Comparison of ENCODE assay signal across 8 cellular contexts in the genomic region with DNA sequence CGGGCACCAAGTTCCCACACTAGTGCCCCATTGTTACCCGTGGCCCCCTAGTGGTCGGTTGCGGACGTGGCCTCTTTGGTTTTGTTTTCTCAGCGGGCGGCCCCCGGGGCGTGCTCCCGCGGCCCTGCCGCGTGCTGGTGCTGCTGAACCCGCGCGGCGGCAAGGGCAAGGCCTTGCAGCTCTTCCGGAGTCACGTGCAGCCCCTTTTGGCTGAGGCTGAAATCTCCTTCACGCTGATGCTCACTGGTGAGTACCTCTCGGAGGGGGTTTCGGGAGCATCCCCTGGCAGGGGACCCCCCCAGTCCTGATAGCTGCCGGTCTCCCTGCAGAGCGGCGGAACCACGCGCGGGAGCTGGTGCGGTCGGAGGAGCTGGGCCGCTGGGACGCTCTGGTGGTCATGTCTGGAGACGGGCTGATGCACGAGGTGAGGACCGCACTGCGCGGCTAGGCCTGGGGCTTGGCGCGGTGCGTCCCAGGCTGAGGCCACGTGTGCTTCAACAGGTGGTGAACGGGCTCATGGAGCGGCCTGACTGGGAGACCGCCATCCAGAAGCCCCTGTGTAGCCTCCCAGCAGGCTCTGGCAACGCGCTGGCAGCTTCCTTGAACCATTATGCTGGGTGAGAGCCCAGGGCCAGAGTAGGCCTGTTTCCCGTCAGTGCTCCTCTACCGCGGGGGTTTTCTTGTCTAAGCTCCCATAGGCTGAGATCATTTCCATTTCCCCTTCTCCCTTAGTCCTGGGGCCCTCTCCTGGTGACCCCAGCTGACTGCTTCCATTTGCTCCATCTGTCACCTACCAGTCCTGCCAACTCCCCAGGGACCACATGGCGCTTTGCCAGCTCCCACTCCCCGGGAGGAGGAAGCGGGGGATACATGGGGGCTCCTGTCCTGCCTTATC. TPM values are rescaled to one million over a fixed set of nuclear protein-coding genes. Genes with fewer than 3 reads are reported as not detected.
DNase-seq lines count a peak whose midpoint lies in the region; ATAC-seq and TF ChIP-seq lines count a peak whose summit lies in the region.

No MANE protein-coding gene starts in this region.

- peaks cover 3% of the 10 kb centered on the region for H3K36me3 ChIP-seq in A673 (ENCODE audit: insufficient read depth, low read length, poor library complexity, severe bottlenecking)

- H3K4me1 ChIP-seq in A673 (ENCODE audit: insufficient read depth, low read length, poor library complexity, severe bottlenecking) = peaks cover 24% of the 10 kb centered on the region

- BruUV-seq in A673 (replicated peaks; lab: Mats Ljungman, UMichigan) = no TSS peak

- H3K27ac ChIP-seq in A673 (ENCODE audit: low read depth, low read length, poor library complexity, severe bottlenecking) = no peak overlapping the region

- no peak for ATAC-seq in HG03045 (IDR thresholded peaks at IDR 0.05; ENCODE audit: unreplicated experiment)

- TF ChIP-seq CTCF in A673 (conservative IDR thresholded peaks at IDR 0.05; ENCODE audit: low read depth, low read length) = peak; percentile 86

- intact Hi-C loops in A673 (cut with micrococcal nuclease; ENCODE audit: unreplicated experiment) = loop anchor here (5.0 kb wide), 1 partner anchor 84 kb away; no protein-coding TSS in a partner anchor

- H3K4me3 ChIP-seq in A673 (ENCODE audit: low read depth, low read length, poor library complexity, severe bottlenecking) = peak overlapping the region; percentile 48

- POLR2A ChIA-PET in A673 (lab: Charles Lee; ENCODE audit: low non-redundant PET) = no interaction called here

- H3K27me3 ChIP-seq in A673 (replicated peaks; ENCODE audit: insufficient read depth, low read depth, low read length, poor library complexity) = peaks cover 19% of the 10 kb centered on the region

- no peaks in the 10 kb centered on the region for H3K9me3 ChIP-seq in A673 (ENCODE audit: low read depth, low read length, poor library complexity, severe bottlenecking)

- DNase-seq in A673 (ENCODE audit: low spot score) = peak; percentile 82
- peak; percentile 87 for DNase-seq in GM19240 (ENCODE audit: insufficient read length, low spot score)
- DNase-seq in NCI-H524 treated with DMSO at 0.1 percent for 48 hours (lab: John Stamatoyannopoulos, UW) = peak; percentile 92
- DNase-seq in activated CD4-positive, alpha-beta T cell treated with anti-CD3 and anti-CD28 coated beads, Interleukin-2, amount 50 U/mL, for 1 hour = peak; percentile 83
- DNase-seq in dermis blood vessel endothelial cell = peak; percentile 89
- peak; percentile 60 for DNase-seq in medulla oblongata (ENCODE audit: extremely low spot score)
- peak; percentile 74 to 75 for DNase-seq in stimulated activated CD8-positive, alpha-beta memory T cell treated with anti-CD3 and anti-CD28 coated beads, Interleukin-15, amount 100 ng/mL, for 48 hours (ENCODE audit: low read depth in 2 of 2)

- CTCF ChIA-PET in A673 (lab: Charles Lee) = interaction anchor here (0.6 to 1.0 kb wide), 2 partner anchors 8 to 13 kb away, joined by 6 read pairs; no protein-coding TSS in a partner anchor

RNA-seq across cellular contexts. Expression of gene SPHK1, which starts 1.7 kb away (rescaled TPM):
- total RNA-seq in A673 (2021) (0.50 and 0.54 TPM in 2 replicates), dermis blood vessel endothelial cell (259 and 272 TPM in 2 replicates)

RNA-seq across cellular contexts. Expression of gene PRPSAP1, which starts 32.4 kb away (rescaled TPM):
- total RNA-seq in A673 (2021) (77.5 and 89.2 TPM in 2 replicates), dermis blood vessel endothelial cell (128 and 131 TPM in 2 replicates)

Comparison
In these comparisons a context has a peak if more than half of its experiments do, and no peak if none do; other contexts are left out.
1. RNA of gene SPHK1, which starts 1.7 kb away (total RNA-seq): 259 to 272 TPM in dermis blood vessel endothelial cell; 0.50 to 0.54 TPM in A673; every median in the first group is over 100 times any median in the second.
2. Peak in every context shown above with its lines, with median percentiles within 50 percentile points of each other: DNase-seq.